13 cellular contexts compared by ENCODE assay signal in the genomic region with DNA sequence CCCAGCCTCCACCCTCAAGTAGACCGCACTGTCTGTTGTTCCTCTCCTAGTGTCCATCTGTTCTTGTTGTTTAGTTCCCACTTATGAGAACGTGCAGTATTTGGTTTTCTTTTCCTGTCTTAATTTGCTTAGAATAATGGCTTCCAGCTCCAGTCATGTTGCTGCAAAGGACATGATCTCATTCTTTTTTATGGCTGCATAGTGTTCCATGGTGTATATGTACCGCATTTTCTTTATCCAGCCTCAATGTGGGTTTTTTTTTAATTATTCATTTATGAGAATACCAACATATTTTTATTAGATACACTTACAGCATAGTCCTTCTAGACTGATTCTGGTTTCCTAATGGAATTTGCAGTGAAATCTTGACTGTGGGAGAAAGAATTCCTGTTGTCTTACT. TPM values are rescaled to one million over a fixed set of nuclear protein-coding genes. Genes with fewer than 3 reads are reported as not detected.
A peak's percentile ranks its signal among the peaks of the same experiment; 100 is the strongest.
DNase-seq lines count a peak whose midpoint lies in the region; ATAC-seq and TF ChIP-seq lines count a peak whose summit lies in the region.
"Had no signal": no experiment of that assay in that cellular context is flagged by ENCODE, and none has a peak within 500 bp of the region (broad histone marks: within the 10 kb centered on the region; RNA-seq: fewer than 3 reads in every experiment).

No MANE protein-coding gene starts in this region.

- H3K36me3 ChIP-seq in left ventricle myocardium inferior (no peaks in the 10 kb centered on the region), thoracic aorta (no peaks in the 10 kb centered on the region)
- H3K36me3 ChIP-seq: Peyer's patch had no signal

- H3K27me3 ChIP-seq in left ventricle myocardium inferior (ENCODE audit: low read depth) (no peaks in the 10 kb centered on the region), thoracic aorta (replicated peaks; ENCODE audit: insufficient read depth) (no peaks in the 10 kb centered on the region)
- H3K27me3 ChIP-seq: Peyer's patch had no signal

- H3K4me1 ChIP-seq in left ventricle myocardium inferior (peaks cover 49% of the 10 kb centered on the region), thoracic aorta (ENCODE audit: control insufficient read depth in 1 of 2, low read depth in 2 of 2) (peaks cover 4 to 15% of the 10 kb centered on the region in 2 donors)

- TF ChIP-seq CTCF in left ventricle myocardium inferior (IDR thresholded peaks at IDR 0.05; ENCODE audit: borderline replicate concordance) (no peak), fibroblast of villous mesenchyme (IDR thresholded peaks at IDR 0.05; ENCODE audit: insufficient read depth, low read depth, low read length) (no peak), thoracic aorta (IDR thresholded peaks at IDR 0.05) (no peak)

- H3K27ac ChIP-seq in left ventricle myocardium inferior (replicated peaks) (no peak overlapping the region), thoracic aorta (no peak overlapping the region)

- intact Hi-C loops in left ventricle myocardium inferior (cut with micrococcal nuclease) (no loop called here), Right ventricle myocardium superior (cut with DNase I) (no loop called here)

- H3K4me3 ChIP-seq in left ventricle myocardium inferior (peak overlapping the region; percentile 83), fibroblast of villous mesenchyme (ENCODE audit: low read depth, low read length) (peak overlapping the region; percentile 87), thoracic aorta (peak overlapping the region; percentile 88)

- ATAC-seq in Right ventricle myocardium superior (ENCODE audit: poor library complexity), result no peak
- no peak for ATAC-seq in SK-N-SH treated with all-trans-retinoic acid at 6 μM for 48 hours
- no peak for ATAC-seq in thoracic aorta (ENCODE audit: insufficient number of reproducible peaks, low FRiP score, low read depth)
- no peak for ATAC-seq in HG03045 (IDR thresholded peaks at IDR 0.05; ENCODE audit: unreplicated experiment)
- ATAC-seq in HG03097 (IDR thresholded peaks at IDR 0.05; ENCODE audit: low FRiP score, unreplicated experiment), result no peak
- ATAC-seq: right cardiac atrium had no signal

- DNase-seq in left ventricle myocardium inferior, result no peak
- no peak for DNase-seq in Right ventricle myocardium superior
- no peak for DNase-seq in fibroblast of villous mesenchyme (ENCODE audit: low read depth)
- DNase-seq in thoracic aorta (ENCODE audit: low spot score), result no peak
- DNase-seq in NCI-H2196 (lab: John Stamatoyannopoulos, UW; ENCODE audit: unreplicated experiment), result no peak
- DNase-seq: cortex of kidney; islet precursor cell; Peyer's patch; right cardiac atrium; stimulated activated naive CD4-positive, alpha-beta T cell treated with Interleukin-2 at 50 U/mL for 16 hours had no signal

- H3K9me3 ChIP-seq in left ventricle myocardium inferior (replicated peaks) (no peaks in the 10 kb centered on the region), thoracic aorta (no peaks in the 10 kb centered on the region)
- H3K9me3 ChIP-seq: Peyer's patch had no signal

TF ChIP-seq in SK-N-SH treated with all-trans-retinoic acid at 6 μM for 48 hours, 23 proteins besides CTCF, POLR2A, EP300 and RAD21:
- TF ChIP-seq ZC3H10 (CRISPR knock-in tag; IDR thresholded peaks at IDR 0.05), result no peak
- peak; percentile 81; the same call in 1 of the 2 replicates for TF ChIP-seq ZNF8 (CRISPR knock-in tag; IDR thresholded peaks at IDR 0.05)
- TF ChIP-seq ESRRG (CRISPR knock-in tag; IDR thresholded peaks at IDR 0.05), result no peak
- TF ChIP-seq, protein P1, sequence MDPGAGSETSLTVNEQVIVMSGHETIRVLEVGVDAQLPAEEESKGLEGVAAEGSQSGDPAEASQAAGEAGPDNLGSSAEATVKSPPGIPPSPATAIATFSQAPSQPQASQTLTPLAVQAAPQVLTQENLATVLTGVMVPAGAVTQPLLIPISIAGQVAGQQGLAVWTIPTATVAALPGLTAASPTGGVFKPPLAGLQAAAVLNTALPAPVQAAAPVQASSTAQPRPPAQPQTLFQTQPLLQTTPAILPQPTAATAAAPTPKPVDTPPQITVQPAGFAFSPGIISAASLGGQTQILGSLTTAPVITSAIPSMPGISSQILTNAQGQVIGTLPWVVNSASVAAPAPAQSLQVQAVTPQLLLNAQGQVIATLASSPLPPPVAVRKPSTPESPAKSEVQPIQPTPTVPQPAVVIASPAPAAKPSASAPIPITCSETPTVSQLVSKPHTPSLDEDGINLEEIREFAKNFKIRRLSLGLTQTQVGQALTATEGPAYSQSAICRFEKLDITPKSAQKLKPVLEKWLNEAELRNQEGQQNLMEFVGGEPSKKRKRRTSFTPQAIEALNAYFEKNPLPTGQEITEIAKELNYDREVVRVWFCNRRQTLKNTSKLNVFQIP (CRISPR knock-in tag; IDR thresholded peaks at IDR 0.05; ENCODE audit: borderline replicate concordance, low read depth), result no peak

RNA-seq across cellular contexts. Expression of a gene that starts 1.3 kb away (rescaled TPM):
- total RNA-seq in left ventricle myocardium inferior, result 26.0 TPM
- total RNA-seq in Right ventricle myocardium superior, result 17.2 TPM
- 49.9 and 80.3 TPM in 2 replicates for total RNA-seq in fibroblast of villous mesenchyme
- total RNA-seq in thoracic aorta, result 10 to 100 TPM; 22.2 to 39.3 TPM
